Comparison of ENCODE assay signal across 1 cellular context in genomic region chr12:62689042-62689839, GRCh38.
TF ChIP-seq lines count a peak whose summit lies in the region.

No MANE protein-coding gene starts in this region.

TF ChIP-seq in liver, 16 proteins besides CTCF, POLR2A, EP300 and RAD21 (continued from another document):
- TF ChIP-seq MAX (IDR thresholded peaks at IDR 0.05) (no peak), YY1 (IDR thresholded peaks at IDR 0.05) (peak; percentile 44), HNF4A (conservative IDR thresholded peaks at IDR 0.05) (peak; percentile 81 to 85), FOXA1 (IDR thresholded peaks at IDR 0.05) (no peak), RXRA (IDR thresholded peaks at IDR 0.05) (peak; percentile 61 to 84), TAF1 (conservative IDR thresholded peaks at IDR 0.05) (no peak), EGR1 (IDR thresholded peaks at IDR 0.05; ENCODE audit: low read depth in 2 of 2) (no peak), JUND (IDR thresholded peaks at IDR 0.05) (no peak), GABPA (IDR thresholded peaks at IDR 0.05 in 1 of 2, conservative IDR thresholded peaks at IDR 0.05 in 1 of 2) (no peak), REST (IDR thresholded peaks at IDR 0.05) (no peak)
- TF ChIP-seq, protein P1, sequence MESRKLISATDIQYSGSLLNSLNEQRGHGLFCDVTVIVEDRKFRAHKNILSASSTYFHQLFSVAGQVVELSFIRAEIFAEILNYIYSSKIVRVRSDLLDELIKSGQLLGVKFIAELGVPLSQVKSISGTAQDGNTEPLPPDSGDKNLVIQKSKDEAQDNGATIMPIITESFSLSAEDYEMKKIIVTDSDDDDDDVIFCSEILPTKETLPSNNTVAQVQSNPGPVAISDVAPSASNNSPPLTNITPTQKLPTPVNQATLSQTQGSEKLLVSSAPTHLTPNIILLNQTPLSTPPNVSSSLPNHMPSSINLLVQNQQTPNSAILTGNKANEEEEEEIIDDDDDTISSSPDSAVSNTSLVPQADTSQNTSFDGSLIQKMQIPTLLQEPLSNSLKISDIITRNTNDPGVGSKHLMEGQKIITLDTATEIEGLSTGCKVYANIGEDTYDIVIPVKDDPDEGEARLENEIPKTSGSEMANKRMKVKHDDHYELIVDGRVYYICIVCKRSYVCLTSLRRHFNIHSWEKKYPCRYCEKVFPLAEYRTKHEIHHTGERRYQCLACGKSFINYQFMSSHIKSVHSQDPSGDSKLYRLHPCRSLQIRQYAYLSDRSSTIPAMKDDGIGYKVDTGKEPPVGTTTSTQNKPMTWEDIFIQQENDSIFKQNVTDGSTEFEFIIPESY (IDR thresholded peaks at IDR 0.05) = no peak
